ENCODE assay signal across 9 cellular contexts in the genomic region with DNA sequence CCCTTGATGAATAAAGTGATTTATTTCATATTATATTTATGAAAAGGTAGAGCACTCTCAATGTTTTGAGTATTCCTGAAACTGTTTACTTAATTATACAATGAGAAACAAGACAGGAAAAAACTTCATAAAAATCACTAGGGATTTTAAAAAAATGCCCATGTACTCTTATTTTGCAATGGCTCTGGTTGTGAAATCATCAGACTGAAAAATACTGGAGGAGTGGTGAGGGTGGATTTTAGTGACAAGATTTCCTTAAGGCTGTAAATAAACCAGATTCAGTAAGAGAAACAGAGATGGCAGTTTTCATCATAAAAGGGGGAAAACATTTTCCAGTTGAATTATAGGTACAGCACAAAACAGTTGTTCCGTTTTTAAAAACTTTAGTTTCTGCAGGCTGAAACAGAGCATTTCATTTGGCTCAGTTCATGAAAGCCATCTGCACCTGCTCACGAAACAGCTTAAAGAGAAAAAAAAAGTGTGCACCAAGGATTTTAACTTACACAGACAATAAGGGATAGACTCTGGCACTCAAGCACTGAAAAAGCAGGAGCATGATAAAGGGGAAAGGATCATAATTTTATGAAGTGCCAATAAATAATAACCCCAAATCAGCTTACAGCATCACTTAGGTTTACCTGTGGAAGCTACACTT.
A peak's percentile ranks its signal among the peaks of the same experiment; 100 is the strongest.
DNase-seq lines count a peak whose midpoint lies in the region; ATAC-seq and TF ChIP-seq lines count a peak whose summit lies in the region.
"Had no signal": no experiment of that assay in that cellular context is flagged by ENCODE, and none has a peak within 500 bp of the region (broad histone marks: within the 10 kb centered on the region; RNA-seq: fewer than 3 reads in every experiment).

No MANE protein-coding gene starts in this region.

- no peaks in the 10 kb centered on the region for H3K9me3 Mint-ChIP-seq in activated naive CD4-positive, alpha-beta T cell treated with anti-CD3 and anti-CD28 coated beads, Interleukin-2, amount 50 U/mL, for 24 hours

- no peaks in the 10 kb centered on the region for H3K4me1 ChIP-seq in mesenchymal stem cell (ENCODE audit: control insufficient read depth, insufficient read depth, low read depth, low read length)
- peaks cover 50% of the 10 kb centered on the region for H3K4me1 ChIP-seq in upper lobe of right lung

- H2AFZ ChIP-seq in mesenchymal stem cell (ENCODE audit: low read depth, low read length): no peak overlapping the region

- peak overlapping the region; percentile 84 for H3K9ac ChIP-seq in mesenchymal stem cell (ENCODE audit: low read length)

- 58% methylated on average over 2 of the region's 2 CpGs for WGBS in mesenchymal stem cell

- H3K9me3 ChIP-seq in mesenchymal stem cell (ENCODE audit: control insufficient read depth, low read length): no peaks in the 10 kb centered on the region
- no peaks in the 10 kb centered on the region for H3K9me3 ChIP-seq in upper lobe of right lung
- H3K9me3 ChIP-seq: MG63 had no signal

- peak overlapping the region; percentile 63 for H3K4me2 ChIP-seq in mesenchymal stem cell (ENCODE audit: low read length, poor library complexity, severe bottlenecking)

- H3K27me3 Mint-ChIP-seq in activated naive CD4-positive, alpha-beta T cell treated with anti-CD3 and anti-CD28 coated beads, Interleukin-2, amount 50 U/mL, for 24 hours: no peaks in the 10 kb centered on the region

- TF ChIP-seq CTCF in upper lobe of right lung (IDR thresholded peaks at IDR 0.05): no peak

- ATAC-seq in upper lobe of right lung: no peak
- no peak for ATAC-seq in left lobe of liver

- H3K23ac ChIP-seq in mesenchymal stem cell (ENCODE audit: low read length in 2 of 2): no peak overlapping the region

- H3K27me3 ChIP-seq in mesenchymal stem cell (ENCODE audit: control insufficient read depth in 1 of 2, insufficient read depth in 1 of 2, low read length in 2 of 2) (no peaks in the 10 kb centered on the region), upper lobe of right lung (no peaks in the 10 kb centered on the region)
- H3K27me3 ChIP-seq: MG63 had no signal

- peak overlapping the region; percentile 87 for H3K4me3 Mint-ChIP-seq in activated naive CD4-positive, alpha-beta T cell treated with anti-CD3 and anti-CD28 coated beads, Interleukin-2, amount 50 U/mL, for 24 hours

- no peaks in the 10 kb centered on the region for H3K36me3 ChIP-seq in mesenchymal stem cell (ENCODE audit: control insufficient read depth in 1 of 2, insufficient read depth in 2 of 2, low read depth in 1 of 2, low read length in 2 of 2)
- H3K36me3 ChIP-seq in upper lobe of right lung: no peaks in the 10 kb centered on the region
- H3K36me3 ChIP-seq: MG63 had no signal

- no peak overlapping the region for H2AK5ac ChIP-seq in mesenchymal stem cell (ENCODE audit: low read length, severe bottlenecking)

- H2BK120ac ChIP-seq in mesenchymal stem cell (ENCODE audit: low read depth, low read length): no peak overlapping the region

- H3K4me3 ChIP-seq in mesenchymal stem cell (ENCODE audit: insufficient read depth in 1 of 2, low read depth in 1 of 2, low read length in 2 of 2) (peak overlapping the region in 1 of 2 experiments; percentile 70), upper lobe of right lung (peak overlapping the region; percentile 49)

- peak overlapping the region; percentile 96 for H3K27ac ChIP-seq in mesenchymal stem cell (ENCODE audit: low read length, poor library complexity, severe bottlenecking)
- peak overlapping the region; percentile 79 for H3K27ac ChIP-seq in upper lobe of right lung

- intact Hi-C loops in upper lobe of right lung (cut with DNase I): no loop called here

- no peak overlapping the region for H2BK15ac ChIP-seq in mesenchymal stem cell (ENCODE audit: low read depth, poor library complexity, severe bottlenecking)

- H2BK5ac ChIP-seq in mesenchymal stem cell (ENCODE audit: low read depth, low read length, poor library complexity, severe bottlenecking): no peak overlapping the region

- peaks cover 62% of the 10 kb centered on the region for H3K4me1 Mint-ChIP-seq in activated naive CD4-positive, alpha-beta T cell treated with anti-CD3 and anti-CD28 coated beads, Interleukin-2, amount 50 U/mL, for 24 hours

- H3K79me1 ChIP-seq in mesenchymal stem cell (replicated peaks; ENCODE audit: low read length, poor library complexity, severe bottlenecking): peaks cover 12% of the 10 kb centered on the region

- DNase-seq in activated naive CD4-positive, alpha-beta T cell treated with Interleukin-2 at 50 U/mL for 16 hours: no peak
- peak; percentile 80 for DNase-seq in amniotic epithelial cell (ENCODE audit: low read depth)
- peak; percentile 75 for DNase-seq in mesenchymal stem cell
- DNase-seq in upper lobe of right lung: no peak
- DNase-seq in left lobe of liver (ENCODE audit: low spot score): no peak
- DNase-seq in RKO (ENCODE audit: low spot score): no peak
- no peak for DNase-seq in effector CD4-positive, alpha-beta T cell

- peak overlapping the region in 1 of 2 experiments; percentile 8 for H3K18ac ChIP-seq in mesenchymal stem cell (ENCODE audit: low read depth in 1 of 2, low read length in 2 of 2)

- no peak overlapping the region for H4K8ac ChIP-seq in mesenchymal stem cell (ENCODE audit: low read length)

- no peak overlapping the region for H2BK12ac ChIP-seq in mesenchymal stem cell (ENCODE audit: low read length in 2 of 2)

- no peak overlapping the region for H3K14ac ChIP-seq in mesenchymal stem cell (ENCODE audit: low read length in 2 of 2)

- no peak overlapping the region for H4K91ac ChIP-seq in mesenchymal stem cell (ENCODE audit: low read length)

- peaks cover 3% of the 10 kb centered on the region for H3K36me3 Mint-ChIP-seq in activated naive CD4-positive, alpha-beta T cell treated with anti-CD3 and anti-CD28 coated beads, Interleukin-2, amount 50 U/mL, for 24 hours

- no peak overlapping the region for H3K4ac ChIP-seq in mesenchymal stem cell (ENCODE audit: low read depth in 1 of 2, low read length in 2 of 2)

- peak overlapping the region; percentile 26 for H3K27ac Mint-ChIP-seq in activated naive CD4-positive, alpha-beta T cell treated with anti-CD3 and anti-CD28 coated beads, Interleukin-2, amount 50 U/mL, for 24 hours

Comparison
In these comparisons a context has a peak if more than half of its experiments do, and no peak if none do; other contexts are left out.
1. DNase-seq: peak in amniotic epithelial cell (single experiment) and mesenchymal stem cell (single experiment); none in activated naive CD4-positive, alpha-beta T cell treated with Interleukin-2 at 50 U/mL for 16 hours (single experiment), upper lobe of right lung (single experiment), left lobe of liver (single experiment), RKO (single experiment) and effector CD4-positive, alpha-beta T cell (single experiment).